ENCODE assay signal across 18 cellular contexts in genomic region chr4:183989931-183990330, GRCh38.
DNase-seq lines count a peak whose midpoint lies in the region; ATAC-seq and TF ChIP-seq lines count a peak whose summit lies in the region.
"Had no signal": no experiment of that assay in that cellular context is flagged by ENCODE, and none has a peak within 500 bp of the region (broad histone marks: within the 10 kb centered on the region; RNA-seq: fewer than 3 reads in every experiment).

No MANE protein-coding gene starts in this region.

- 55 to 67% methylated on average over 2 of the region's 2 CpGs for WGBS in transverse colon (ENCODE audit: low coverage in 1 of 2), 2 donors

- no peaks in the 10 kb centered on the region for H3K9me3 Mint-ChIP-seq in CD14-positive monocyte
- no peaks in the 10 kb centered on the region for H3K9me3 Mint-ChIP-seq in naive thymus-derived CD4-positive, alpha-beta T cell
- H3K9me3 Mint-ChIP-seq: CD4-positive, CD25-positive, alpha-beta regulatory T cell had no signal

- H3K27ac ChIP-seq in HL-60 (replicated peaks) (peak overlapping the region; percentile 29), transverse colon (no peak overlapping the region)
- H3K27ac ChIP-seq in naive thymus-derived CD4-positive, alpha-beta T cell (ENCODE audit: low read depth, low read length) = no peak overlapping the region
- H3K27ac ChIP-seq: SK-N-MC had no signal

- H3K27ac Mint-ChIP-seq in CD14-positive monocyte = peak overlapping the region in 6 of 7 donors; percentile 85 to 95 (median 90)
- no peak overlapping the region for H3K27ac Mint-ChIP-seq in naive thymus-derived CD4-positive, alpha-beta T cell
- H3K27ac Mint-ChIP-seq: CD4-positive, CD25-positive, alpha-beta regulatory T cell had no signal

- 0 out of 2 replicates have a peak overlapping the region, but pooled peaks have one; percentile 7 for H3K4me3 ChIP-seq in HL-60 (replicated peaks; ENCODE audit: insufficient read depth, low read length)
- H3K4me3 ChIP-seq in naive thymus-derived CD4-positive, alpha-beta T cell (ENCODE audit: low read length) = no peak overlapping the region
- H3K4me3 ChIP-seq in transverse colon = no peak overlapping the region
- H3K4me3 ChIP-seq: Peyer's patch, SK-N-MC had no signal

- peaks cover 8% of the 10 kb centered on the region for H3K4me1 Mint-ChIP-seq in CD14-positive monocyte
- H3K4me1 Mint-ChIP-seq in naive thymus-derived CD4-positive, alpha-beta T cell = no peaks in the 10 kb centered on the region
- H3K4me1 Mint-ChIP-seq: CD4-positive, CD25-positive, alpha-beta regulatory T cell had no signal

- POLR2A ChIA-PET in naive thymus-derived CD4-positive, alpha-beta T cell (lab: Charles Lee) = no interaction called here

- TF ChIP-seq POLR2A in transverse colon (IDR thresholded peaks at IDR 0.05) = no peak

- H3K4me1 ChIP-seq in naive thymus-derived CD4-positive, alpha-beta T cell (ENCODE audit: control insufficient read depth in 2 of 2, insufficient read depth in 2 of 2, low read length in 2 of 2) = no peaks in the 10 kb centered on the region
- peaks cover 0 to 13% (median 8%) of the 10 kb centered on the region in 4 donors for H3K4me1 ChIP-seq in transverse colon
- H3K4me1 ChIP-seq: Peyer's patch had no signal

- TF ChIP-seq CTCF in CD14-positive monocyte (IDR thresholded peaks at IDR 0.05) = no peak
- no peak for TF ChIP-seq CTCF in HL-60 (IDR thresholded peaks at IDR 0.05; ENCODE audit: insufficient read depth, low read length)
- TF ChIP-seq CTCF in transverse colon (IDR thresholded peaks at IDR 0.05) = no peak

- H3K4me3 Mint-ChIP-seq in CD14-positive monocyte = peak overlapping the region in 1 of 2 donors; percentile 51
- no peak overlapping the region for H3K4me3 Mint-ChIP-seq in naive thymus-derived CD4-positive, alpha-beta T cell
- H3K4me3 Mint-ChIP-seq: CD4-positive, CD25-positive, alpha-beta regulatory T cell had no signal

- DNase-seq in CD14-positive monocyte (ENCODE audit: low spot score) (no peak), HL-60 (ENCODE audit: low read depth in 1 of 2, low spot score in 1 of 2) (peak in 1 of 2 experiments; percentile 35), amniotic epithelial cell (ENCODE audit: low read depth) (peak; percentile 49), transverse colon (no peak), NCI-H2196 (lab: John Stamatoyannopoulos, UW; ENCODE audit: unreplicated experiment) (no peak), NCI-H2081 treated with DMSO at 0.1 percent for 48 hours (lab: John Stamatoyannopoulos, UW) (no peak)
- DNase-seq in naive thymus-derived CD4-positive, alpha-beta T cell = no peak
- DNase-seq: CD4-positive, CD25-positive, alpha-beta regulatory T cell; COR-L47; DMS 273 treated with DMSO at 0.1 percent for 48 hours; DND-41; H7; NCI-H1417 treated with DMSO at 0.1 percent for 48 hours; NCI-H187 treated with DMSO at 0.1 percent for 48 hours; NCI-H526; Peyer's patch had no signal

- ATAC-seq in naive thymus-derived CD4-positive, alpha-beta T cell = peak; percentile 5
- ATAC-seq in GM19395 (IDR thresholded peaks at IDR 0.05; ENCODE audit: unreplicated experiment) = no peak

- peaks cover 0 to 2% (median 1%) of the 10 kb centered on the region in 3 donors for H3K27me3 Mint-ChIP-seq in CD14-positive monocyte (ENCODE audit: low read depth in 3 of 3)
- peaks cover 0 to 16% (median 10%) of the 10 kb centered on the region in 5 donors for H3K27me3 Mint-ChIP-seq in naive thymus-derived CD4-positive, alpha-beta T cell

- no peaks in the 10 kb centered on the region for H3K36me3 Mint-ChIP-seq in CD14-positive monocyte
- H3K36me3 Mint-ChIP-seq in naive thymus-derived CD4-positive, alpha-beta T cell = no peaks in the 10 kb centered on the region
- H3K36me3 Mint-ChIP-seq: CD4-positive, CD25-positive, alpha-beta regulatory T cell had no signal

- no peaks in the 10 kb centered on the region for H3K27me3 ChIP-seq in HL-60 (ENCODE audit: insufficient read depth, poor library complexity, severe bottlenecking)
- no peaks in the 10 kb centered on the region for H3K27me3 ChIP-seq in naive thymus-derived CD4-positive, alpha-beta T cell (ENCODE audit: control insufficient read depth in 2 of 2, insufficient read depth in 2 of 2, low read length in 2 of 2)
- no peaks in the 10 kb centered on the region for H3K27me3 ChIP-seq in transverse colon
- H3K27me3 ChIP-seq: Peyer's patch had no signal

- H3K9me3 ChIP-seq in naive thymus-derived CD4-positive, alpha-beta T cell (ENCODE audit: control insufficient read depth in 2 of 3, low read length in 3 of 3) = no peaks in the 10 kb centered on the region
- no peaks in the 10 kb centered on the region for H3K9me3 ChIP-seq in transverse colon
- H3K9me3 ChIP-seq: Peyer's patch had no signal

- no peaks in the 10 kb centered on the region for H3K36me3 ChIP-seq in naive thymus-derived CD4-positive, alpha-beta T cell (ENCODE audit: control insufficient read depth in 2 of 3, insufficient read depth in 3 of 3, low read length in 3 of 3)
- no peaks in the 10 kb centered on the region for H3K36me3 ChIP-seq in transverse colon
- H3K36me3 ChIP-seq: Peyer's patch had no signal

- intact Hi-C loops in CD14-positive monocyte (cut with micrococcal nuclease) (no loop called here), transverse colon (cut with DNase I; ENCODE audit: low total_unique reads) (loop anchor here (10.0 kb wide), 1 partner anchor 115 kb away; no protein-coding TSS in a partner anchor)
- intact Hi-C loops in naive thymus-derived CD4-positive, alpha-beta T cell (cut with micrococcal nuclease) = no loop called here

- CTCF ChIA-PET in naive thymus-derived CD4-positive, alpha-beta T cell (lab: Charles Lee) = no interaction called here

- in situ Hi-C loops in transverse colon (cut with MboI; ENCODE audit: low pct_ligation_motif_present in 1 of 4, low pct_unique_long_range_greater_than_20kb in 1 of 4, low sequenced_read_pairs in 3 of 4) = no loop called here

- no peak for TF ChIP-seq EP300 in transverse colon (IDR thresholded peaks at IDR 0.05; ENCODE audit: low read depth)

Comparison
In these comparisons a context has a peak if more than half of its experiments do, and no peak if none do; other contexts are left out.
1. H3K27ac Mint-ChIP-seq: peak in CD14-positive monocyte (6 of 7); none in naive thymus-derived CD4-positive, alpha-beta T cell (0 of 9).